Comparison of ENCODE assay signal across 5 cellular contexts in genomic region chr6:31709157-31709556, GRCh38. TPM values are rescaled to one million over a fixed set of nuclear protein-coding genes. Genes with fewer than 3 reads are reported as not detected.
"Had no signal": no experiment of that assay in that cellular context is flagged by ENCODE, and none has a peak within 500 bp of the region (broad histone marks: within the 10 kb centered on the region; RNA-seq: fewer than 3 reads in every experiment).

No MANE protein-coding gene starts in this region.

RNA-seq across cellular contexts. Expression of gene LY6G6F, which starts 2.5 kb away (rescaled TPM):
- total RNA-seq: GM23248, H4, H7, HT-29 had no signal
- polyA plus RNA-seq: GM23248 had no signal

RNA-seq across cellular contexts. Expression of gene LY6G6D, which starts 6.0 kb away (rescaled TPM):
- total RNA-seq: GM23248, H4, HT-29 had no signal
- polyA plus RNA-seq: GM23248, IgD-negative memory B cell had no signal

RNA-seq across cellular contexts. Expression of gene LY6G6C, which starts 12.4 kb away (rescaled TPM):
- total RNA-seq: GM23248, H4, H7, HT-29 had no signal
- polyA plus RNA-seq: GM23248, IgD-negative memory B cell had no signal

RNA-seq across cellular contexts. Expression of gene MPIG6B, which starts 14.0 kb away (rescaled TPM):
- total RNA-seq: GM23248, H4, H7 had no signal
- polyA plus RNA-seq: GM23248 had no signal
